In the genomic region with DNA sequence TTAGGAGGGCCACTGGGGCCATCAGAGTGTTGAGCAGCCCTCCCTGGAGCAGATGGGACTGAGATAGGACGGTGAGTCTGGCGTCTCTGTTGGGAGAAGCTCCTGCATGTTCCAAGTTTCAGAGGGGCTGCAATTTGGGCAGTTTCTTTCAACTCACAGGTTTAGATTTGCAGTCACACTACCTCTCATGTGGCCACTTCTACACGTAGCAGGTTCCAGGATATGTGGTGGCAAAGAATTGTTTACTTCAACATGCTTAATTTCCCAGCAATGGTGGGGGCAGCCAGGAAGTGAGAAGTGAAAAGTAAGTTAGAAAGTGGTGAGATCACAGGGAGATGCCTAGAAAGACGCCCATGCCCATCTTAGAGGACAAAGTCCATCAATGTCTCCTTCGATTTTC, we compare ENCODE assay signal across 11 cellular contexts. TPM values are rescaled to one million over a fixed set of nuclear protein-coding genes. Genes with fewer than 3 reads are reported as not detected.
DNase-seq lines count a peak whose midpoint lies in the region; ATAC-seq and TF ChIP-seq lines count a peak whose summit lies in the region.
"Had no signal": no experiment of that assay in that cellular context is flagged by ENCODE, and none has a peak within 500 bp of the region (broad histone marks: within the 10 kb centered on the region; RNA-seq: fewer than 3 reads in every experiment).

No MANE protein-coding gene starts in this region.

- no peaks in the 10 kb centered on the region for H3K9me3 ChIP-seq in H9 (ENCODE audit: control insufficient read depth, low read depth, low read length)
- H3K9me3 ChIP-seq: uterus had no signal

- H2BK5ac ChIP-seq in H9 (ENCODE audit: insufficient read length, low read length): no peak overlapping the region

- no CpG with 5 or more reads among the region's 5 CpGs for WGBS in H9 (ENCODE audit: extremely low coverage, insufficient read length, low lambda C conversion rate)

- peak overlapping the region; percentile 91 to 95 for H3K27ac Mint-ChIP-seq in T-cell
- H3K27ac Mint-ChIP-seq in activated naive CD8-positive, alpha-beta T cell treated with anti-CD3 and anti-CD28 coated beads, Interleukin-2, amount 50 U/mL, for 24 hours: peak overlapping the region; percentile 80
- H3K27ac Mint-ChIP-seq in H9: peak overlapping the region in 1 of 3 experiments; percentile 42; a peak in 2 of 7 replicates

- H3K9me3 Mint-ChIP-seq in T-cell (no peaks in the 10 kb centered on the region), H9 (no peaks in the 10 kb centered on the region; a peak in 1 of 5 replicates)
- no peaks in the 10 kb centered on the region for H3K9me3 Mint-ChIP-seq in activated naive CD8-positive, alpha-beta T cell treated with anti-CD3 and anti-CD28 coated beads, Interleukin-2, amount 50 U/mL, for 24 hours

- H3K27ac ChIP-seq in H9 (ENCODE audit: insufficient read length, low read depth, low read length): no peak overlapping the region
- H3K27ac ChIP-seq: HL-60 had no signal

- H4K91ac ChIP-seq in H9 (ENCODE audit: insufficient read length, low read depth, low read length): no peak overlapping the region

- no peak overlapping the region for H3K4me2 ChIP-seq in H9 (ENCODE audit: insufficient read depth, insufficient read length, low read length)

- no peak overlapping the region for H2BK12ac ChIP-seq in H9 (ENCODE audit: insufficient read length, low read depth, low read length)

- no peak overlapping the region for H2BK15ac ChIP-seq in H9 (ENCODE audit: low read depth, low read length)

- no peak overlapping the region for H3K9ac ChIP-seq in H9 (ENCODE audit: extremely low read depth, insufficient read length, low read length)

- no peaks in the 10 kb centered on the region for H3K27me3 Mint-ChIP-seq in T-cell
- no peaks in the 10 kb centered on the region for H3K27me3 Mint-ChIP-seq in activated naive CD8-positive, alpha-beta T cell treated with anti-CD3 and anti-CD28 coated beads, Interleukin-2, amount 50 U/mL, for 24 hours
- H3K27me3 Mint-ChIP-seq in H9 (ENCODE audit: low read depth): no peaks in the 10 kb centered on the region
- H3K27me3 Mint-ChIP-seq: brain had no signal

- H2AFZ ChIP-seq in H9 (ENCODE audit: low read length): no peak overlapping the region

- TF ChIP-seq CTCF in H9 (conservative IDR thresholded peaks at IDR 0.05): no peak

- H3K79me1 ChIP-seq in H9 (ENCODE audit: insufficient read depth, low read depth, low read length, poor library complexity, severe bottlenecking): peaks cover 4% of the 10 kb centered on the region

- H3K4me3 Mint-ChIP-seq in T-cell (peak overlapping the region; percentile 45 to 98 (median 46)), H9 (no peak overlapping the region)
- H3K4me3 Mint-ChIP-seq in activated naive CD8-positive, alpha-beta T cell treated with anti-CD3 and anti-CD28 coated beads, Interleukin-2, amount 50 U/mL, for 24 hours: peak overlapping the region; percentile 30
- H3K4me3 Mint-ChIP-seq: brain had no signal

- H3K23me2 ChIP-seq in H9 (ENCODE audit: insufficient read length, low read depth, low read length, poor library complexity, severe bottlenecking): no peaks in the 10 kb centered on the region

- H4K20me1 ChIP-seq in H9 (ENCODE audit: control insufficient read depth, insufficient read depth, insufficient read length): no peaks in the 10 kb centered on the region

- no peaks in the 10 kb centered on the region for H3K27me3 ChIP-seq in H9 (ENCODE audit: insufficient read depth, low read length)
- H3K27me3 ChIP-seq: uterus had no signal

- H4K5ac ChIP-seq in H9 (ENCODE audit: insufficient read length, low read depth, low read length): no peak overlapping the region

- H3K79me2 ChIP-seq in H9 (ENCODE audit: insufficient read depth, low read length): peaks cover 48% of the 10 kb centered on the region; the same call in 1 of the 2 replicates

- H3T11ph ChIP-seq in H9 (ENCODE audit: low read length): no peak overlapping the region

- H2BK120ac ChIP-seq in H9 (ENCODE audit: low read depth, low read length, poor library complexity, severe bottlenecking): no peak overlapping the region

- peaks cover 34% of the 10 kb centered on the region for H3K36me3 Mint-ChIP-seq in T-cell
- peaks cover 51% of the 10 kb centered on the region for H3K36me3 Mint-ChIP-seq in activated naive CD8-positive, alpha-beta T cell treated with anti-CD3 and anti-CD28 coated beads, Interleukin-2, amount 50 U/mL, for 24 hours (ENCODE audit: low read depth)
- H3K36me3 Mint-ChIP-seq in H9 (ENCODE audit: insufficient read depth in 1 of 3, low read depth in 3 of 3): peaks cover 11 to 29% (median 15%) of the 10 kb centered on the region in 3 experiments

- peak in 32 of 34 experiments; percentile 29 to 84 (median 65) for DNase-seq in T-cell
- DNase-seq in activated naive CD8-positive, alpha-beta T cell treated with anti-CD3 and anti-CD28 coated beads, Interleukin-2, amount 50 U/mL, for 24 hours: peak; percentile 51
- DNase-seq in stimulated activated CD4-positive, alpha-beta T cell treated with anti-CD3 and anti-CD28 coated beads, Interleukin-2, amount 100 ng/mL, for 24 hours: peak; percentile 31 to 59
- DNase-seq in H9: no peak
- no peak for DNase-seq in NCI-H82 treated with DMSO at 0.1 percent for 48 hours (lab: John Stamatoyannopoulos, UW; ENCODE audit: unreplicated experiment)
- DNase-seq: uterus had no signal

- H3K4me1 Mint-ChIP-seq in T-cell: peaks cover 97 to 100% (median 98%) of the 10 kb centered on the region in 3 donors
- peaks cover 98% of the 10 kb centered on the region for H3K4me1 Mint-ChIP-seq in activated naive CD8-positive, alpha-beta T cell treated with anti-CD3 and anti-CD28 coated beads, Interleukin-2, amount 50 U/mL, for 24 hours
- H3K4me1 Mint-ChIP-seq in H9: peaks cover 54 to 75% of the 10 kb centered on the region in 2 experiments

- H3K4ac ChIP-seq in H9 (ENCODE audit: low read depth, low read length): no peak overlapping the region

- no peak overlapping the region for H3K56ac ChIP-seq in H9 (ENCODE audit: insufficient read length, low read depth, low read length)

- no peak overlapping the region for H3K18ac ChIP-seq in H9 (ENCODE audit: insufficient read length, low read depth, low read length)

- H4K8ac ChIP-seq in H9 (replicated peaks; ENCODE audit: insufficient read length, low read depth, low read length): no peak overlapping the region

- POLR2A ChIA-PET in T-cell (lab: Charles Lee): interaction anchor here (0.6 to 1.0 kb wide), 3 partner anchors 10 to 80 kb away, joined by 3 to 5 read pairs (median 4); no protein-coding TSS in a partner anchor

- H3K14ac ChIP-seq in H9 (ENCODE audit: insufficient read depth, low read length): no peak overlapping the region; the same call in 1 of the 2 replicates

- no peak overlapping the region for H2BK20ac ChIP-seq in H9 (ENCODE audit: low read depth, low read length, poor library complexity, severe bottlenecking)

- H3K23ac ChIP-seq in H9 (ENCODE audit: insufficient read length, low read depth, low read length): no peak overlapping the region

- peaks cover 10% of the 10 kb centered on the region; the same call in 1 of the 2 replicates for H3K4me1 ChIP-seq in H9 (ENCODE audit: insufficient read depth, low read length)
- H3K4me1 ChIP-seq: uterus had no signal

- CTCF ChIA-PET in T-cell (lab: Charles Lee): interaction anchor here in 1 of 2 donors (0.5 kb wide), 1 partner anchor 107 kb away, joined by 5 read pairs; no protein-coding TSS in a partner anchor

- H2AK5ac ChIP-seq in H9 (ENCODE audit: insufficient read length, low read length): no peak overlapping the region

- peak; percentile 34 for ATAC-seq in GM18861 (IDR thresholded peaks at IDR 0.05; ENCODE audit: unreplicated experiment)
- peak; percentile 73 to 80 (median 79) for ATAC-seq in T-cell (replicated peaks in 1 of 4)
- peak; percentile 58 for ATAC-seq in activated naive CD8-positive, alpha-beta T cell treated with anti-CD3 and anti-CD28 coated beads, Interleukin-2, amount 50 U/mL, for 24 hours
- ATAC-seq in GM18520 (IDR thresholded peaks at IDR 0.05; ENCODE audit: unreplicated experiment): no peak
- ATAC-seq in GM21390 (IDR thresholded peaks at IDR 0.05; ENCODE audit: unreplicated experiment): no peak

RNA-seq across cellular contexts. Expression of a gene that starts 9.3 kb away (rescaled TPM):
- 100 to 1,000 TPM in 4 of 5 donors, 10 to 100 TPM in 1; 97.7 to 154 (median 120) TPM for total RNA-seq in T-cell
- 49.2 and 51.0 TPM in 2 replicates for total RNA-seq in H9 (2021)

Comparison
In these comparisons a context has a peak if more than half of its experiments do, and no peak if none do; other contexts are left out.
1. ATAC-seq: peak in GM18861 (single experiment), T-cell (4 of 4) and activated naive CD8-positive, alpha-beta T cell treated with anti-CD3 and anti-CD28 coated beads, Interleukin-2, amount 50 U/mL, for 24 hours (single experiment); none in GM18520 (single experiment) and GM21390 (single experiment).
2. DNase-seq: peak in T-cell (32 of 34), activated naive CD8-positive, alpha-beta T cell treated with anti-CD3 and anti-CD28 coated beads, Interleukin-2, amount 50 U/mL, for 24 hours (single experiment) and stimulated activated CD4-positive, alpha-beta T cell treated with anti-CD3 and anti-CD28 coated beads, Interleukin-2, amount 100 ng/mL, for 24 hours (2 of 2); none in H9 (single experiment) and NCI-H82 treated with DMSO at 0.1 percent for 48 hours (single experiment).
3. H3K4me3 Mint-ChIP-seq: peak in T-cell (3 of 3) and activated naive CD8-positive, alpha-beta T cell treated with anti-CD3 and anti-CD28 coated beads, Interleukin-2, amount 50 U/mL, for 24 hours (single experiment); none in H9 (0 of 2).